ENCODE assay signal across 8 cellular contexts in the genomic region with DNA sequence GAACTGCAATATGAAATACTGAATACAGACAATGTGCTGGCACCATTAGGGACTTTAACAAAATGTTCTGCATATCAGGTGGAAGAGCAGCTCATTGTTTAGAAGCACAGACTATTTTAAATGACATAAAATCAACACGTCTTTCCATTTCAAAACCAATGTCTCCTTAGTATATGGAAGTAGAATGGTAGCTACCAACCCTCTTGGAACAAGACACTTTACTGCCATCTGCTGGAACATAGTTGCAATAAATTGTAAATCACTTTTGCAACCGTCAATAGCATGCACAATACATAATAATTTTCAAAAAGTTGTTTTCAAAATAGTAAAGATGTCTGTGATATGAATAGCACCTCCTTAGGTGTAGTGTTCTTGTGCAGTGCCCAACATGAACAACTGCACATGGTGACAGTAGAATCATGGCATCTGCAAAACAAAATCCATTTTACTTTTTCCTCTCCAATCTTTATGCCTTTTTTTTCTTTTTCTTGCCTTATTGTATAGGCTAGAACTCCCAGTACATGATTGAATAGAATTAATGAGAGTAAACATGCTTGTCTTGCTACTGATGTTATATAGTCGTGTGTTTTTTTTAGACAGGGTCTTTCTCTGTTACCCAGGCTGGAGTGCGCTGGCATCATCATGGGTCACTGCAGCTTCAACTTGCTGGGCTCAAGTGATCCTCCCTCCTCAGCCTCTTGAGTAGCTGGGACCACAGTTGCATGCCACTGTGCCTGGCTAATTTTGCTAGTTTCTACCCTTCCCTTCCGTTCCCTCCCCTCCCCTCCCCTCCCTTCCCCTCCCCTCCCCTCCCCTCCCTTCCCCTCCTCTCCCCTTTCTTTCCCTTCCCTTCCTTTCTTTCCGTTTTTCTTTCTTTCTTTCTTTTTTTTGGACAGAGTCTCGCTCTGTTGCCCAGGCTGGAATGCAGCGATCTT. TPM values are rescaled to one million over a fixed set of nuclear protein-coding genes. Genes with fewer than 3 reads are reported as not detected.
A peak's percentile ranks its signal among the peaks of the same experiment; 100 is the strongest.
DNase-seq lines count a peak whose midpoint lies in the region; ATAC-seq and TF ChIP-seq lines count a peak whose summit lies in the region.

No MANE protein-coding gene starts in this region.

- peaks cover 2 to 9% (median 4%) of the 10 kb centered on the region in 3 donors for H3K27me3 Mint-ChIP-seq in immature natural killer cell (ENCODE audit: low read depth in 3 of 3)

- no peak overlapping the region for H3K4me3 ChIP-seq in upper lobe of left lung

- no peak overlapping the region for H3K4me3 Mint-ChIP-seq in immature natural killer cell

- no peaks in the 10 kb centered on the region for H3K36me3 Mint-ChIP-seq in immature natural killer cell

- TF ChIP-seq CTCF in GM13976 (IDR thresholded peaks at IDR 0.05; ENCODE audit: borderline replicate concordance, control extremely low read depth, extremely low read depth, insufficient read depth, missing control alignments) (peak; percentile 52), upper lobe of left lung (IDR thresholded peaks at IDR 0.05) (peak; percentile 31 to 60 (median 43))

- H3K9me3 ChIP-seq in upper lobe of left lung: no peaks in the 10 kb centered on the region

- H3K27me3 ChIP-seq in upper lobe of left lung: no peaks in the 10 kb centered on the region

- no peaks in the 10 kb centered on the region for H3K4me1 ChIP-seq in upper lobe of left lung

- H3K27ac Mint-ChIP-seq in immature natural killer cell: no peak overlapping the region

- DNase-seq in AML-193 (lab: John Stamatoyannopoulos, UW) (peak; percentile 70 to 73), GM13976 (ENCODE audit: low spot score) (peak; percentile 58), NCI-H2227 treated with DMSO at 0.1 percent for 48 hours (lab: John Stamatoyannopoulos, UW) (peak; percentile 5), amniotic epithelial cell (ENCODE audit: low read depth) (peak; percentile 67), immature natural killer cell (peak in 2 of 3 donors; percentile 33 to 36), upper lobe of left lung (no peak)

- no peak for TF ChIP-seq POLR2A in upper lobe of left lung (IDR thresholded peaks at IDR 0.05)

- no peaks in the 10 kb centered on the region for H3K4me1 Mint-ChIP-seq in immature natural killer cell

- in situ Hi-C loops in GM13976 (cut with MboI; ENCODE audit: low sequenced_read_pairs, unreplicated experiment): loop anchor here (5.0 kb wide), 1 partner anchor 73 kb away; no protein-coding TSS in a partner anchor

- no peaks in the 10 kb centered on the region for H3K9me3 Mint-ChIP-seq in immature natural killer cell

- H3K27ac ChIP-seq in upper lobe of left lung: no peak overlapping the region

- no peaks in the 10 kb centered on the region for H3K36me3 ChIP-seq in upper lobe of left lung

- 32 to 35% methylated on average over 7 to 8 of the region's 8 CpGs for WGBS in upper lobe of left lung, 2 donors

- TF ChIP-seq EP300 in upper lobe of left lung (IDR thresholded peaks at IDR 0.05): no peak

- ATAC-seq in upper lobe of left lung (ENCODE audit: low FRiP score in 2 of 2) (peak in 1 of 2 donors; percentile 73), GM19452 (IDR thresholded peaks at IDR 0.05; ENCODE audit: unreplicated experiment) (no peak), GM19324 (IDR thresholded peaks at IDR 0.05; ENCODE audit: low FRiP score, unreplicated experiment) (no peak)

RNA-seq across cellular contexts. Expression of gene LYPD5, which starts 7.8 kb away (rescaled TPM):
- 1 to 10 TPM in 1 of 3 donors, not detected in 2; 3.4 TPM for polyA plus RNA-seq in immature natural killer cell
- 1 to 10 TPM; 2.7 to 9.9 (median 6.0) TPM for total RNA-seq in upper lobe of left lung

RNA-seq across cellular contexts. Expression of gene ZNF283, which starts 17.1 kb away (rescaled TPM):
- polyA plus RNA-seq in immature natural killer cell: 1 to 10 TPM in 2 of 3 donors, not detected in 1; 1.7 to 3.2 TPM
- 10 to 100 TPM in 1 of 6 donors, 1 to 10 TPM in 5; 2.9 to 11.7 (median 6.7) TPM for total RNA-seq in upper lobe of left lung

RNA-seq across cellular contexts. Expression of gene KCNN4, which starts 29.3 kb away (rescaled TPM):
- polyA plus RNA-seq in immature natural killer cell: under 1 TPM in 2 of 3 donors, not detected in 1; 0.19 to 0.27 TPM
- total RNA-seq in upper lobe of left lung: 10 to 100 TPM in 3 of 6 donors, 1 to 10 TPM in 3; 4.7 to 43.0 (median 10.4) TPM

RNA-seq across cellular contexts. Expression of gene SMG9, which starts 55.3 kb away (rescaled TPM):
- polyA plus RNA-seq in immature natural killer cell: 1 to 10 TPM; 1.9 to 9.3 (median 5.1) TPM
- 100 to 1,000 TPM in 1 of 6 donors, 10 to 100 TPM in 5; 23.0 to 119 (median 52.9) TPM for total RNA-seq in upper lobe of left lung

Comparison
In these comparisons a context has a peak if more than half of its experiments do, and no peak if none do; other contexts are left out.
1. DNase-seq: peak in AML-193 (2 of 2), GM13976 (single experiment), NCI-H2227 treated with DMSO at 0.1 percent for 48 hours (single experiment), amniotic epithelial cell (single experiment) and immature natural killer cell (2 of 3); none in upper lobe of left lung (0 of 2).